Comparison of ENCODE assay signal across 14 cellular contexts in genomic region chr14:105070760-105071137, GRCh38. TPM values are rescaled to one million over a fixed set of nuclear protein-coding genes. Genes with fewer than 3 reads are reported as not detected.
DNase-seq lines count a peak whose midpoint lies in the region; ATAC-seq and TF ChIP-seq lines count a peak whose summit lies in the region.
"Had no signal": no experiment of that assay in that cellular context is flagged by ENCODE, and none has a peak within 500 bp of the region (broad histone marks: within the 10 kb centered on the region; RNA-seq: fewer than 3 reads in every experiment).

No MANE protein-coding gene starts in this region.

- H3K36me3 Mint-ChIP-seq in activated naive CD4-positive, alpha-beta T cell treated with anti-CD3 and anti-CD28 coated beads, Interleukin-2, amount 50 U/mL, for 72 hours: no peaks in the 10 kb centered on the region

- DNase-seq in GM06990 (ENCODE audit: extremely low read depth, insufficient read length) (no peak), SKM-1 (lab: John Stamatoyannopoulos, UW; ENCODE audit: unreplicated experiment) (no peak)
- peak in 1 of 2 donors; percentile 66 for DNase-seq in activated naive CD4-positive, alpha-beta T cell treated with anti-CD3 and anti-CD28 coated beads, Interleukin-2, amount 50 U/mL, for 72 hours (ENCODE audit: low spot score in 2 of 2)
- DNase-seq: caudate nucleus; DMS79 treated with DMSO at 0.1 percent for 48 hours; NCI-H524; stimulated activated CD4-positive, alpha-beta T cell treated with anti-CD3 and anti-CD28 coated beads, Interleukin-4, amount 100 ng/mL, for 4 hours; transverse colon had no signal

- no peaks in the 10 kb centered on the region for H3K9me3 ChIP-seq in neutrophil
- H3K9me3 ChIP-seq: SJSA1, transverse colon had no signal

- peak overlapping the region; percentile 83 for H3K27ac ChIP-seq in neutrophil
- H3K27ac ChIP-seq: SJSA1 had no signal

- H3K4me1 ChIP-seq in neutrophil (ENCODE audit: control insufficient read depth in 1 of 2, insufficient read depth in 1 of 2, low read depth in 1 of 2, low read length in 1 of 2): peaks cover 55 to 59% of the 10 kb centered on the region in 2 experiments

- TF ChIP-seq CTCF in GM06990 (IDR thresholded peaks at IDR 0.05; ENCODE audit: insufficient read depth, low read length, poor library complexity, severe bottlenecking) (no peak), neutrophil (IDR thresholded peaks at IDR 0.05) (no peak)

- ATAC-seq in GM21360 (IDR thresholded peaks at IDR 0.05; ENCODE audit: unreplicated experiment) (peak; percentile 20), HG02870 (IDR thresholded peaks at IDR 0.05; ENCODE audit: unreplicated experiment) (no peak), GM18870 (IDR thresholded peaks at IDR 0.05; ENCODE audit: unreplicated experiment) (no peak)
- peak; percentile 56 to 63 for ATAC-seq in activated naive CD4-positive, alpha-beta T cell treated with anti-CD3 and anti-CD28 coated beads, Interleukin-2, amount 50 U/mL, for 72 hours

- H3K36me3 ChIP-seq in GM06990 (ENCODE audit: control insufficient read depth, insufficient read depth, low read length): no peaks in the 10 kb centered on the region
- H3K36me3 ChIP-seq in neutrophil: no peaks in the 10 kb centered on the region
- H3K36me3 ChIP-seq: SJSA1, transverse colon had no signal

- peak overlapping the region in 1 of 2 donors; percentile 98 for H3K27ac Mint-ChIP-seq in activated naive CD4-positive, alpha-beta T cell treated with anti-CD3 and anti-CD28 coated beads, Interleukin-2, amount 50 U/mL, for 72 hours
- H3K27ac Mint-ChIP-seq: H9 had no signal

- H3K4me3 ChIP-seq in GM06990 (replicated peaks; ENCODE audit: low read depth, low read length) (peak overlapping the region; percentile 52), neutrophil (ENCODE audit: low read depth in 1 of 2, low read length in 1 of 2) (peak overlapping the region in 1 of 2 experiments; percentile 28)
- H3K4me3 ChIP-seq: SJSA1, transverse colon had no signal

- H3K9me3 Mint-ChIP-seq in activated naive CD4-positive, alpha-beta T cell treated with anti-CD3 and anti-CD28 coated beads, Interleukin-2, amount 50 U/mL, for 72 hours: no peaks in the 10 kb centered on the region
- H3K9me3 Mint-ChIP-seq: H9 had no signal

- H3K27me3 ChIP-seq in GM06990 (replicated peaks; ENCODE audit: control insufficient read depth, insufficient read depth, low read length) (no peaks in the 10 kb centered on the region), neutrophil (no peaks in the 10 kb centered on the region)

RNA-seq across cellular contexts. Expression of gene GPR132, which starts 5.5 kb away (rescaled TPM):
- 10 to 100 TPM; 24.9 to 32.6 TPM for total RNA-seq in activated naive CD4-positive, alpha-beta T cell treated with anti-CD3 and anti-CD28 coated beads, Interleukin-2, amount 50 U/mL, for 72 hours
- total RNA-seq: SJSA1 had no signal

RNA-seq across cellular contexts. Expression of gene CDCA4, which starts 49.9 kb away (rescaled TPM):
- total RNA-seq in activated naive CD4-positive, alpha-beta T cell treated with anti-CD3 and anti-CD28 coated beads, Interleukin-2, amount 50 U/mL, for 72 hours: 10 to 100 TPM; 54.2 to 61.1 TPM

Comparison
In these comparisons a context has a peak if more than half of its experiments do, and no peak if none do; other contexts are left out.
1. ATAC-seq: peak in GM21360 (single experiment) and activated naive CD4-positive, alpha-beta T cell treated with anti-CD3 and anti-CD28 coated beads, Interleukin-2, amount 50 U/mL, for 72 hours (2 of 2); none in HG02870 (single experiment) and GM18870 (single experiment).